In the genomic region with DNA sequence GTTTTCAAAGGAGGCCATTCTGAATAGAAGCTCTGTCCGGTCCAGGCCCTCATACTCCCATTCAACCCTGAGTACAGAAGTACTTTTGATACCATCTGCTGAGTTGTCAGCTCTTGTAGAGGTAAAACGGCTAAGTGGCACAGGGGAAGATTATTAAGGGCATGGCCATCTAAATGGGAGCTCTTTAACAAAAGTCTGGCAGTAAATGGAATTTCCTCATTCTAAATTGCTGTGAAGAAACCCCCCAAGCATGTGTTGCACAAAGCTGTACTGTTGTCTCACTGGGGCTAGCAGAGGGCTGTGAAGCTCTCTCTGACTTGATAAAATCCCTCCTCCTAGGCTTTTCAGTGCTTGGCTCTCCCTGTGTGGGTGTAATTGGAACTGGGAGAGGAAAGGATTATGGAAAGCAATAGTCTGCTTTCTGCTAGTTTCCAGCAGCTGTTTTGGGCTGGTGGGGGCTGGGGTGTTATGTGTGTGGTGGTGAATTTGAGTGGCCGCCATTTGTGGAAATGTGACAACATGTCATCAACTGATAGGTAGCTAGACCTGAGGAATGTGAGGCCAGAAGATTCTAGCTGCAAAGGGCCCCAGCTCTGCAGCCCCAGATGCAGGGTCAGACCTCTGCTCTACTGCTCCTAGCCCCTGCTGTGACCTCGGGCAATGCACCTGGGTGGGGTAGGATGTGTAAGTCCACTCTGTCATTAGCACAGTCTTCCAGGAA, we compare ENCODE assay signal across 11 cellular contexts.
A peak's percentile ranks its signal among the peaks of the same experiment; 100 is the strongest.
DNase-seq lines count a peak whose midpoint lies in the region; ATAC-seq, FAIRE-seq and TF ChIP-seq lines count a peak whose summit lies in the region.
"Had no signal": no experiment of that assay in that cellular context is flagged by ENCODE, and none has a peak within 500 bp of the region (broad histone marks: within the 10 kb centered on the region; RNA-seq: fewer than 3 reads in every experiment).

No MANE protein-coding gene starts in this region.

- H4K20me1 ChIP-seq in H9 (ENCODE audit: control insufficient read depth, insufficient read depth, insufficient read length) (no peaks in the 10 kb centered on the region), astrocyte (ENCODE audit: insufficient read depth, low read length) (peaks cover 60% of the 10 kb centered on the region), smooth muscle cell (ENCODE audit: low read depth) (peaks cover 51% of the 10 kb centered on the region)

- no peak overlapping the region for H2BK120ac ChIP-seq in H9 (ENCODE audit: low read depth, low read length, poor library complexity, severe bottlenecking)

- no peak overlapping the region for H3K18ac ChIP-seq in H9 (ENCODE audit: insufficient read length, low read depth, low read length)

- no peak for FAIRE-seq in astrocyte (lab: Jason Lieb, UNC)

- H3K23me2 ChIP-seq in H9 (ENCODE audit: insufficient read length, low read depth, low read length, poor library complexity, severe bottlenecking), result no peaks in the 10 kb centered on the region

- H2BK15ac ChIP-seq in H9 (ENCODE audit: low read depth, low read length), result no peak overlapping the region

- H3K9me3 Mint-ChIP-seq in H9, result peaks cover 4 to 5% of the 10 kb centered on the region in 2 experiments; a peak in 4 of 5 replicates
- H3K9me3 Mint-ChIP-seq in astrocyte (ENCODE audit: unreplicated experiment), result no peaks in the 10 kb centered on the region

- ATAC-seq in HG02610 (IDR thresholded peaks at IDR 0.05; ENCODE audit: unreplicated experiment) (no peak), upper lobe of right lung (no peak)

- H3K9me3 ChIP-seq in H9 (ENCODE audit: control insufficient read depth, low read depth, low read length) (no peaks in the 10 kb centered on the region), astrocyte (ENCODE audit: insufficient read depth, low read depth, low read length) (no peaks in the 10 kb centered on the region), smooth muscle cell (replicated peaks; ENCODE audit: low read depth) (no peaks in the 10 kb centered on the region), upper lobe of right lung (no peaks in the 10 kb centered on the region)

- no CpG with 5 or more reads among the region's 4 CpGs for WGBS in H9 (ENCODE audit: extremely low coverage, insufficient read length, low lambda C conversion rate)
- 25% methylated on average over 4 of the region's 4 CpGs for WGBS in smooth muscle cell (ENCODE audit: low lambda C conversion rate)

- H3K79me2 ChIP-seq in H9 (ENCODE audit: insufficient read depth, low read length), result peaks cover 26% of the 10 kb centered on the region; the same call in 1 of the 2 replicates
- H3K79me2 ChIP-seq in astrocyte (ENCODE audit: insufficient read depth, low read length), result peaks cover 86% of the 10 kb centered on the region
- peaks cover 94% of the 10 kb centered on the region for H3K79me2 ChIP-seq in smooth muscle cell (ENCODE audit: low read depth)

- no peak overlapping the region for H3K56ac ChIP-seq in H9 (ENCODE audit: insufficient read length, low read depth, low read length)

- no peaks in the 10 kb centered on the region for H3K27me3 ChIP-seq in H9 (ENCODE audit: insufficient read depth, low read length)
- H3K27me3 ChIP-seq in astrocyte (ENCODE audit: insufficient read depth, low read length), result no peaks in the 10 kb centered on the region
- no peaks in the 10 kb centered on the region for H3K27me3 ChIP-seq in smooth muscle cell (ENCODE audit: low read depth)
- H3K27me3 ChIP-seq in upper lobe of right lung, result no peaks in the 10 kb centered on the region

- no peak overlapping the region for H3K4me3 Mint-ChIP-seq in H9
- H3K4me3 Mint-ChIP-seq in astrocyte (ENCODE audit: unreplicated experiment), result peak overlapping the region; percentile 17

- H3T11ph ChIP-seq in H9 (ENCODE audit: low read length), result no peak overlapping the region

- H3K4me2 ChIP-seq in H9 (ENCODE audit: insufficient read depth, insufficient read length, low read length), result no peak overlapping the region
- H3K4me2 ChIP-seq in astrocyte (ENCODE audit: low read length), result peak overlapping the region; percentile 25
- peak overlapping the region; percentile 73 for H3K4me2 ChIP-seq in smooth muscle cell

- intact Hi-C loops in upper lobe of right lung (cut with DNase I), result no loop called here

- H2BK12ac ChIP-seq in H9 (ENCODE audit: insufficient read length, low read depth, low read length), result no peak overlapping the region

- H3K23ac ChIP-seq in H9 (ENCODE audit: insufficient read length, low read depth, low read length), result no peak overlapping the region

- H3K36me3 ChIP-seq in astrocyte (ENCODE audit: insufficient read depth, low read length) (no peaks in the 10 kb centered on the region), smooth muscle cell (ENCODE audit: low read depth) (no peaks in the 10 kb centered on the region), upper lobe of right lung (no peaks in the 10 kb centered on the region)

- H3K27ac Mint-ChIP-seq in H9 (peak overlapping the region; percentile 12 to 90 (median 70)), astrocyte (ENCODE audit: unreplicated experiment) (peak overlapping the region; percentile 29)

- H3K4me3 ChIP-seq in astrocyte (ENCODE audit: insufficient read depth, low read depth, low read length) (no peak overlapping the region), smooth muscle cell (no peak overlapping the region), upper lobe of right lung (no peak overlapping the region)

- TF ChIP-seq CTCF in H9 (conservative IDR thresholded peaks at IDR 0.05) (no peak), astrocyte (IDR thresholded peaks at IDR 0.05; ENCODE audit: insufficient read depth, low read depth, low read length) (no peak), smooth muscle cell (IDR thresholded peaks at IDR 0.05; ENCODE audit: borderline replicate concordance, insufficient read depth, poor library complexity, severe bottlenecking) (no peak), upper lobe of right lung (IDR thresholded peaks at IDR 0.05) (no peak), GM13976 (IDR thresholded peaks at IDR 0.05; ENCODE audit: borderline replicate concordance, control extremely low read depth, extremely low read depth, insufficient read depth, missing control alignments) (no peak)

- peaks cover 18% of the 10 kb centered on the region for H3F3A ChIP-seq in smooth muscle cell (ENCODE audit: low read depth)

- H3K4me1 ChIP-seq in H9 (ENCODE audit: insufficient read depth, low read length) (peaks cover 8% of the 10 kb centered on the region; the same call in 1 of the 2 replicates), astrocyte (ENCODE audit: insufficient read depth, low read length) (peaks cover 45% of the 10 kb centered on the region), smooth muscle cell (ENCODE audit: low read depth) (peaks cover 56% of the 10 kb centered on the region), upper lobe of right lung (peaks cover 54% of the 10 kb centered on the region)

- H3K4me1 Mint-ChIP-seq in H9 (peaks cover 58 to 60% of the 10 kb centered on the region in 2 experiments), astrocyte (ENCODE audit: low read depth, unreplicated experiment) (peaks cover 67% of the 10 kb centered on the region)

- no peak overlapping the region for H3K4ac ChIP-seq in H9 (ENCODE audit: low read depth, low read length)

- H3K14ac ChIP-seq in H9 (ENCODE audit: insufficient read depth, low read length), result peak overlapping the region; percentile 50; the same call in 1 of the 2 replicates

- peaks cover 8% of the 10 kb centered on the region for H3K79me1 ChIP-seq in H9 (ENCODE audit: insufficient read depth, low read depth, low read length, poor library complexity, severe bottlenecking)

- H4K91ac ChIP-seq in H9 (ENCODE audit: insufficient read length, low read depth, low read length), result no peak overlapping the region

- H3K27ac ChIP-seq in H9 (ENCODE audit: insufficient read length, low read depth, low read length) (no peak overlapping the region), astrocyte (ENCODE audit: low read depth, low read length) (peak overlapping the region; percentile 36), smooth muscle cell (ENCODE audit: low read depth) (peak overlapping the region; percentile 71), upper lobe of right lung (no peak overlapping the region)

- H2AK5ac ChIP-seq in H9 (ENCODE audit: insufficient read length, low read length), result no peak overlapping the region

- H3K27me3 Mint-ChIP-seq in H9 (ENCODE audit: low read depth) (no peaks in the 10 kb centered on the region), astrocyte (ENCODE audit: low read depth, unreplicated experiment) (no peaks in the 10 kb centered on the region)

- in situ Hi-C loops in GM13976 (cut with MboI; ENCODE audit: low sequenced_read_pairs, unreplicated experiment), result no loop called here

- H2BK5ac ChIP-seq in H9 (ENCODE audit: insufficient read length, low read length), result no peak overlapping the region

- no peak overlapping the region for H2BK20ac ChIP-seq in H9 (ENCODE audit: low read depth, low read length, poor library complexity, severe bottlenecking)

- no peak overlapping the region for H4K5ac ChIP-seq in H9 (ENCODE audit: insufficient read length, low read depth, low read length)

- H3K9ac ChIP-seq in H9 (ENCODE audit: extremely low read depth, insufficient read length, low read length) (no peak overlapping the region), astrocyte (ENCODE audit: low read length) (peak overlapping the region; percentile 4), smooth muscle cell (ENCODE audit: low read depth) (no peak overlapping the region)

- DNase-seq in H9 (no peak), astrocyte (ENCODE audit: low read depth) (no peak), islet precursor cell (peak; percentile 94), smooth muscle cell (lab: John Stamatoyannopoulos, UW; ENCODE audit: unreplicated experiment) (no peak), upper lobe of right lung (no peak), GM13976 (ENCODE audit: low spot score) (no peak)
- no peak for DNase-seq in activated CD4-positive, alpha-beta T cell treated with anti-CD3 and anti-CD28 coated beads for 4 hours
- DNase-seq: NCI-H1436; SHP77; stimulated activated naive CD4-positive, alpha-beta T cell had no signal

- H2AFZ ChIP-seq in H9 (ENCODE audit: low read length), result no peak overlapping the region
- H2AFZ ChIP-seq in astrocyte (ENCODE audit: low read depth, low read length), result no peak overlapping the region
- H2AFZ ChIP-seq in smooth muscle cell (ENCODE audit: low read depth), result no peak overlapping the region

- H4K8ac ChIP-seq in H9 (replicated peaks; ENCODE audit: insufficient read length, low read depth, low read length), result no peak overlapping the region

- H3K36me3 Mint-ChIP-seq in H9 (ENCODE audit: insufficient read depth in 1 of 3, low read depth in 3 of 3) (peaks cover 3 to 9% (median 7%) of the 10 kb centered on the region in 3 experiments; a peak in 3 of 7 replicates), astrocyte (ENCODE audit: low read depth, unreplicated experiment) (peaks cover 5% of the 10 kb centered on the region)

Comparison
In these comparisons a context has a peak if more than half of its experiments do, and no peak if none do; other contexts are left out.
1. H3K27ac ChIP-seq: peak in astrocyte (single experiment) and smooth muscle cell (single experiment); none in H9 (single experiment) and upper lobe of right lung (single experiment).